8 cellular contexts compared by ENCODE assay signal in the genomic region with DNA sequence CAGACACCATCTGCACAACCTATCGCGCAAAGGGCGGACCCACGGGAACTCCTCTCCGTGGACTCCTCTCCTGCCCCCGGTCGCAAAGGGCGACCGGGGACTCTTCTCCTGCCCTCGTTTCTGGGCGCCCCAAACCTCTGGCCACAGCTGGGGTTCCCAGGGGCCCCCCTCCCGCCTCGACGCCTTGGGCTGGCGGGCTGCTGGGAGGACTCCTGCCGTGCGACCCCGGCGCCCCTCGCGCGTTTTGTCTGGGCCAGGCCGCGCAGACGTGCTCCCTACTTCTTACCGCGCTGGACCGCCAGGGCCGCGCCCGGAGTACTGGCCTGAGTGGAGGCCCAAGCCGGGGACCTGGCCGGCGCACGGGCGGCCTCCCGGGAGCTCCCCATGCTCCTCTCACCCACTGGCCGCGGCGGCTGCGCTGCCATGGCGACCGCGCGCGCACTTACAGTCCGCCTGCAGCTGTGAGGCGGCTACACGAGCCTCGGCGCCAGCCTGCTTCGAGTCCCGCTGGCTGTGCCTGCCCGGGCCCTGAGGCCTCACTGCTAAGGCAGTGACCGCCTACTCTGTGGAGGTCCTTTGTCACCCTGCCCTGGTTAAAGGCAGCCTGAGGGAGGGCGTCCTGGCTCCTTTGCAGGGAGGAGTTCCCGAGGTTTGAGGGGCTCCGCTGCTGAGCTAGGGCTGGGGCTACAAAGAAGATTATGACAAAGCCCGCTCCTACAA. TPM values are rescaled to one million over a fixed set of nuclear protein-coding genes. Genes with fewer than 3 reads are reported as not detected.
DNase-seq lines count a peak whose midpoint lies in the region; FAIRE-seq and TF ChIP-seq lines count a peak whose summit lies in the region.

No MANE protein-coding gene starts in this region.

- H3K4me2 ChIP-seq in MM.1S (ENCODE audit: low read depth, low read length): peak overlapping the region; percentile 93
- peak overlapping the region; percentile 85 for H3K4me2 ChIP-seq in smooth muscle cell

- H4K20me1 ChIP-seq in MM.1S (ENCODE audit: insufficient read depth, low read length) (no peaks in the 10 kb centered on the region), smooth muscle cell (ENCODE audit: low read depth) (no peaks in the 10 kb centered on the region)

- TF ChIP-seq CTCF in MM.1S (IDR thresholded peaks at IDR 0.05; ENCODE audit: low read length) (no peak), bronchial epithelial cell (IDR thresholded peaks at IDR 0.05; ENCODE audit: insufficient read depth, low read length, severe bottlenecking) (no peak), smooth muscle cell (IDR thresholded peaks at IDR 0.05; ENCODE audit: borderline replicate concordance, insufficient read depth, poor library complexity, severe bottlenecking) (no peak)

- 24% methylated on average over 48 of the region's 59 CpGs for WGBS in smooth muscle cell (ENCODE audit: low lambda C conversion rate)

- no peaks in the 10 kb centered on the region for H3K9me2 ChIP-seq in MM.1S (replicated peaks; ENCODE audit: insufficient read depth, low read length)

- H3K9ac ChIP-seq in MM.1S (ENCODE audit: low read length) (peak overlapping the region; percentile 56), smooth muscle cell (ENCODE audit: low read depth) (peak overlapping the region; percentile 58)

- H3K27me3 ChIP-seq in MM.1S (replicated peaks; ENCODE audit: insufficient read depth, low read length) (no peaks in the 10 kb centered on the region), bronchial epithelial cell (ENCODE audit: control insufficient read depth, insufficient read depth, low read length) (no peaks in the 10 kb centered on the region), smooth muscle cell (ENCODE audit: low read depth) (no peaks in the 10 kb centered on the region)

- H3K36me3 ChIP-seq in MM.1S (replicated peaks; ENCODE audit: insufficient read depth, low read length) (no peaks in the 10 kb centered on the region), bronchial epithelial cell (ENCODE audit: control insufficient read depth, insufficient read depth, low read length) (no peaks in the 10 kb centered on the region), smooth muscle cell (ENCODE audit: low read depth) (no peaks in the 10 kb centered on the region)

- FAIRE-seq in bronchial epithelial cell (lab: Jason Lieb, UNC): no peak

- no peaks in the 10 kb centered on the region for H3K79me2 ChIP-seq in MM.1S (ENCODE audit: low read length)
- H3K79me2 ChIP-seq in smooth muscle cell (ENCODE audit: low read depth): no peaks in the 10 kb centered on the region

- H2AFZ ChIP-seq in MM.1S (ENCODE audit: low read length) (peak overlapping the region; percentile 94), smooth muscle cell (ENCODE audit: low read depth) (peak overlapping the region; percentile 81)

- H3K27ac ChIP-seq in MM.1S (ENCODE audit: low read length) (peak overlapping the region; percentile 23; the same call in 1 of the 2 replicates), smooth muscle cell (ENCODE audit: low read depth) (peak overlapping the region; percentile 51)

- H3K9me3 ChIP-seq in MM.1S (replicated peaks; ENCODE audit: insufficient read depth, low read length) (0 out of 2 replicates have a peak, but pooled peaks cover 4% of the 10 kb centered on the region), smooth muscle cell (replicated peaks; ENCODE audit: low read depth) (peaks cover 11% of the 10 kb centered on the region)

- H3K4me3 ChIP-seq in MM.1S (ENCODE audit: low read length): peak overlapping the region; percentile 66
- H3K4me3 ChIP-seq in bronchial epithelial cell (ENCODE audit: low read depth, low read length): peak overlapping the region; percentile 46
- H3K4me3 ChIP-seq in smooth muscle cell: peak overlapping the region; percentile 61

- DNase-seq in GM04504 (ENCODE audit: low read depth) (peak; percentile 45), GOT3 (lab: John Stamatoyannopoulos, UW) (peak; percentile 52), MM.1S (peak; percentile 83), T-helper 22 cell (ENCODE audit: low read depth) (peak; percentile 8), bronchial epithelial cell (ENCODE audit: low read depth) (peak; percentile 20), islet precursor cell (peak; percentile 90), smooth muscle cell (lab: John Stamatoyannopoulos, UW; ENCODE audit: unreplicated experiment) (peak; percentile 24), DMS114 treated with DMSO at 0.1 percent for 48 hours (lab: John Stamatoyannopoulos, UW; ENCODE audit: unreplicated experiment) (no peak)

- no peaks in the 10 kb centered on the region for H3K4me1 ChIP-seq in MM.1S (ENCODE audit: low read length)
- H3K4me1 ChIP-seq in smooth muscle cell (ENCODE audit: low read depth): peaks cover 6% of the 10 kb centered on the region

- peaks cover 10% of the 10 kb centered on the region; the same call in 1 of the 2 replicates for H3F3A ChIP-seq in MM.1S (ENCODE audit: insufficient read depth, low read length)
- H3F3A ChIP-seq in smooth muscle cell (ENCODE audit: low read depth): no peaks in the 10 kb centered on the region

RNA-seq across cellular contexts. Expression of a gene that starts 0.4 kb away (rescaled TPM):
- total RNA-seq in bronchial epithelial cell: not detected in 2 replicates
- 0.18 TPM in 1 of 2 replicates, not detected in the other for total RNA-seq in smooth muscle cell
- polyA plus RNA-seq in smooth muscle cell: not detected in 2 replicates

RNA-seq across cellular contexts. Expression of a gene that starts 0.4 kb away (rescaled TPM):
- under 0.01 and 0.38 TPM in 2 replicates for total RNA-seq in bronchial epithelial cell
- total RNA-seq in smooth muscle cell: 1.8 and 2.4 TPM in 2 replicates
- 1.8 and 2.5 TPM in 2 replicates for polyA plus RNA-seq in smooth muscle cell

RNA-seq across cellular contexts. Expression of a gene that starts 39.1 kb away (rescaled TPM):
- total RNA-seq in bronchial epithelial cell (31.6 TPM in 2 replicates), smooth muscle cell (29.9 and 33.3 TPM in 2 replicates)
- polyA plus RNA-seq in smooth muscle cell: 12.4 and 17.2 TPM in 2 replicates

RNA-seq across cellular contexts. Expression of a gene that starts 42.9 kb away (rescaled TPM):
- total RNA-seq in bronchial epithelial cell (0.64 and 1.1 TPM in 2 replicates), smooth muscle cell (1.7 and 2.2 TPM in 2 replicates)
- 1.3 and 3.9 TPM in 2 replicates for polyA plus RNA-seq in smooth muscle cell

RNA-seq across cellular contexts. Expression of a gene that starts 47.4 kb away (rescaled TPM):
- total RNA-seq in bronchial epithelial cell (118 and 346 TPM in 2 replicates), smooth muscle cell (148 and 194 TPM in 2 replicates)
- not detected in 2 replicates for polyA plus RNA-seq in smooth muscle cell
